In the genomic region with DNA sequence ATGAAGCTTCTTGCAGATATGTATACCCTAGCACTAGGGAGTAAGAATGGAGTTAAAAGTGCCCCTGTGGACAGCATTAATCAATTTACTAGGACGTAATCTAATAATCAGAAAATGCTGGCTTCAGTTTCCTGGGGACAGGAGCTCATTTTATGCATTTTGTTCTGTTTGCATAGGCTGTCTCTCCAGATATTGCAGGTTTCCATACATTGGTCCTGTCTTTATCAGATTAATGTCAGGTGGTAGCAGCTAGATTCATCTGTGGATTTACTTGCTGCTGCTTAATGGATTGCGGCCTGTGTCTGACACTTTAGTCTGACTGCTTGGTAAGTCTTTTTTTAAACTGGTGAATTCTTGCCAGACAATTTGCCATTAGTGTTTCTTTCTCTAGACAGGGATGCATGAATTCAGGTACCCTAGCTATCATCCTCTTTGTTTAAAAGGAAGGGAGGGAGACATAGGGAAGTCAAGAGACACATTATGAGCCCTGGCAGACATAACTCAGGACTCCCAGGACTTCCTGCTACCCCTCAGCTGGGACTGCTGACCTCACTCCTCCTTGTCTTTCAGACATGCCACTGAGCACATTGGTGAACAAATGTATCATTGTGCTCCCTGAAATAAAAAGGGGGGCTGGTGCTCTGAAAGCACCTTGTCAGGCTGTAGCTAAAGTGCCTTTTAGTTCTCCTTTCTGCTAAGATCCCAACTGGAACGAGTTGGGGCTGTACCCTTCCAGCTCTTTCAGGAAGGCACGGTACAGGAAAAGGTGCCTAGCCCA, we compare ENCODE assay signal across 25 cellular contexts. TPM values are rescaled to one million over a fixed set of nuclear protein-coding genes. Genes with fewer than 3 reads are reported as not detected.
DNase-seq lines count a peak whose midpoint lies in the region; ATAC-seq and TF ChIP-seq lines count a peak whose summit lies in the region.
"Had no signal": no experiment of that assay in that cellular context is flagged by ENCODE, and none has a peak within 500 bp of the region (broad histone marks: within the 10 kb centered on the region; RNA-seq: fewer than 3 reads in every experiment).

No MANE protein-coding gene starts in this region.

- no peaks in the 10 kb centered on the region for H3K9me3 ChIP-seq in BE2C
- no peaks in the 10 kb centered on the region for H3K9me3 ChIP-seq in Panc1 (ENCODE audit: control insufficient read depth, insufficient read depth, low read depth, low read length)
- no peaks in the 10 kb centered on the region for H3K9me3 ChIP-seq in neuronal stem cell (replicated peaks in 1 of 2; ENCODE audit: control insufficient read depth in 2 of 2, insufficient read depth in 1 of 2, low read depth in 1 of 2, low read length in 2 of 2)

- no peak overlapping the region for H3K23ac ChIP-seq in neuronal stem cell (ENCODE audit: low read depth, low read length, poor library complexity)

- no peaks in the 10 kb centered on the region for H3K79me1 ChIP-seq in neuronal stem cell (ENCODE audit: low read depth, low read length)

- H3K18ac ChIP-seq in neuronal stem cell (ENCODE audit: low read length) = peak overlapping the region; percentile 24

- no peak overlapping the region for H4K8ac ChIP-seq in neuronal stem cell (ENCODE audit: low read depth, low read length)

- H2BK5ac ChIP-seq in neuronal stem cell (ENCODE audit: low read length) = no peak overlapping the region

- in situ Hi-C loops in Panc1 (cut with HindIII; ENCODE audit: low pct_unique_long_range_greater_than_20kb, low sequenced_read_pairs) = no loop called here

- WGBS in neuronal stem cell (ENCODE audit: extremely low coverage in 2 of 2, insufficient read length in 2 of 2, insufficient replicate concordance in 1 of 2), 2 donors = no CpG with 5 or more reads among the region's 4 CpGs

- DNase-seq in BE2C = peak; percentile 44
- no peak for DNase-seq in Panc1 (ENCODE audit: low read depth, low spot score)
- no peak for DNase-seq in dorsolateral prefrontal cortex
- DNase-seq in neuronal stem cell (ENCODE audit: low spot score) = no peak
- DNase-seq in activated T-cell treated with anti-CD3 and anti-CD28 coated beads for 4 hours = no peak
- DNase-seq in COR-L47 (lab: John Stamatoyannopoulos, UW) = no peak
- DNase-seq in activated CD4-positive, alpha-beta T cell treated with anti-CD3 and anti-CD28 coated beads, Interleukin-2, amount 10 ng/mL, durations not matched to agents 7 days and 5 days = no peak
- no peak for DNase-seq in stimulated activated naive B cell treated with anti-CD40 and anti-IgM and Interleukin-4, amounts not matched to agents 10 μg/mL and 1 μg/mL and 100 μg/mL, for 72 hours
- DNase-seq: ACHN; CD8-positive, alpha-beta memory T cell; DMS53; EL; MV-4-11; NCI-H1105 treated with DMSO at 0.1 percent for 48 hours; NCI-H2029 treated with DMSO at 0.1 percent for 48 hours; NCI-H226; NCI-H510A treated with DMSO at 0.1 percent for 48 hours; NCI-H774; OCI-M1; Right ventricle myocardium superior had no signal

- no peak overlapping the region for H3K27ac Mint-ChIP-seq in activated CD4-positive, alpha-beta T cell treated with anti-CD3 and anti-CD28 coated beads, Interleukin-2, amount 10 ng/mL, durations not matched to agents 7 days and 5 days
- H3K27ac Mint-ChIP-seq in stimulated activated naive B cell treated with anti-CD40 and anti-IgM and Interleukin-4, amounts not matched to agents 10 μg/mL and 1 μg/mL and 100 μg/mL, for 72 hours = no peak overlapping the region
- H3K27ac Mint-ChIP-seq: CD8-positive, alpha-beta memory T cell; IgD-negative memory B cell had no signal

- no peak overlapping the region for H2BK15ac ChIP-seq in neuronal stem cell (ENCODE audit: low read length)

- no peak overlapping the region for H2AK5ac ChIP-seq in neuronal stem cell (ENCODE audit: low read depth, low read length)

- H3K36me3 Mint-ChIP-seq in activated CD4-positive, alpha-beta T cell treated with anti-CD3 and anti-CD28 coated beads, Interleukin-2, amount 10 ng/mL, durations not matched to agents 7 days and 5 days (ENCODE audit: low read depth) = no peaks in the 10 kb centered on the region
- H3K36me3 Mint-ChIP-seq in stimulated activated naive B cell treated with anti-CD40 and anti-IgM and Interleukin-4, amounts not matched to agents 10 μg/mL and 1 μg/mL and 100 μg/mL, for 72 hours = no peaks in the 10 kb centered on the region
- H3K36me3 Mint-ChIP-seq: CD8-positive, alpha-beta memory T cell; IgD-negative memory B cell had no signal

- H3K4me2 ChIP-seq in neuronal stem cell (ENCODE audit: insufficient read depth, low read length, poor library complexity, severe bottlenecking) = no peak overlapping the region

- H3K9me3 Mint-ChIP-seq in activated CD4-positive, alpha-beta T cell treated with anti-CD3 and anti-CD28 coated beads, Interleukin-2, amount 10 ng/mL, durations not matched to agents 7 days and 5 days = no peaks in the 10 kb centered on the region
- no peaks in the 10 kb centered on the region for H3K9me3 Mint-ChIP-seq in stimulated activated naive B cell treated with anti-CD40 and anti-IgM and Interleukin-4, amounts not matched to agents 10 μg/mL and 1 μg/mL and 100 μg/mL, for 72 hours
- H3K9me3 Mint-ChIP-seq: CD8-positive, alpha-beta memory T cell; IgD-negative memory B cell had no signal

- H3K4me3 Mint-ChIP-seq in activated CD4-positive, alpha-beta T cell treated with anti-CD3 and anti-CD28 coated beads, Interleukin-2, amount 10 ng/mL, durations not matched to agents 7 days and 5 days = no peak overlapping the region
- no peak overlapping the region for H3K4me3 Mint-ChIP-seq in stimulated activated naive B cell treated with anti-CD40 and anti-IgM and Interleukin-4, amounts not matched to agents 10 μg/mL and 1 μg/mL and 100 μg/mL, for 72 hours
- H3K4me3 Mint-ChIP-seq: CD8-positive, alpha-beta memory T cell; IgD-negative memory B cell had no signal

- TF ChIP-seq CTCF in BE2C (IDR thresholded peaks at IDR 0.05; ENCODE audit: low read depth, low read length) (no peak), Panc1 (IDR thresholded peaks at IDR 0.05) (no peak), dorsolateral prefrontal cortex (IDR thresholded peaks at IDR 0.05 in 54 of 56, conservative IDR thresholded peaks at IDR 0.05 in 2 of 56; ENCODE audit: low read depth in 1 of 56, partially characterized antibody in 56 of 56) (no peak)

- H3K4me3 ChIP-seq in BE2C (ENCODE audit: low read depth, low read length) = peak overlapping the region; percentile 29
- no peak overlapping the region for H3K4me3 ChIP-seq in Panc1 (ENCODE audit: low read depth in 2 of 2, low read length in 2 of 2)
- no peak overlapping the region for H3K4me3 ChIP-seq in dorsolateral prefrontal cortex
- H3K4me3 ChIP-seq in neuronal stem cell (ENCODE audit: low read length in 2 of 2) = peak overlapping the region in 1 of 2 donors; percentile 26
- H3K4me3 ChIP-seq: SK-N-MC had no signal

- H3K9ac ChIP-seq in neuronal stem cell (ENCODE audit: low read depth, low read length, poor library complexity) = no peak overlapping the region

- ATAC-seq in Panc1 = no peak
- ATAC-seq in stimulated activated naive B cell treated with anti-CD40 and anti-IgM and Interleukin-4, amounts not matched to agents 10 μg/mL and 1 μg/mL and 100 μg/mL, for 72 hours (replicated peaks) = no peak

- H3K4me1 ChIP-seq in BE2C (peaks cover 35% of the 10 kb centered on the region), Panc1 (ENCODE audit: control insufficient read depth, insufficient read depth, low read length) (peaks cover 62% of the 10 kb centered on the region), neuronal stem cell (ENCODE audit: control insufficient read depth in 2 of 2, insufficient read depth in 1 of 2, low read depth in 1 of 2, low read length in 2 of 2) (peaks cover 8 to 20% of the 10 kb centered on the region in 2 donors)

- H4K91ac ChIP-seq in neuronal stem cell (ENCODE audit: low read depth, low read length, poor library complexity) = no peak overlapping the region

- H3K14ac ChIP-seq in neuronal stem cell (ENCODE audit: low read length) = no peak overlapping the region

- no peak overlapping the region for H3K4ac ChIP-seq in neuronal stem cell (ENCODE audit: low read length)

- peak overlapping the region; percentile 18; the same call in 1 of the 2 replicates for H3K27ac ChIP-seq in Panc1 (ENCODE audit: low read length)
- peak overlapping the region in 34 of 59 donors; percentile 0 to 67 (median 37) for H3K27ac ChIP-seq in dorsolateral prefrontal cortex
- no peak overlapping the region for H3K27ac ChIP-seq in neuronal stem cell (replicated peaks; ENCODE audit: low read length)
- H3K27ac ChIP-seq: 22Rv1, C4-2B, SK-N-MC had no signal

- H2AFZ ChIP-seq in neuronal stem cell (ENCODE audit: low read length) = no peak overlapping the region

- no peak overlapping the region for H2BK12ac ChIP-seq in neuronal stem cell (ENCODE audit: low read length)

- H3K4me1 Mint-ChIP-seq in activated CD4-positive, alpha-beta T cell treated with anti-CD3 and anti-CD28 coated beads, Interleukin-2, amount 10 ng/mL, durations not matched to agents 7 days and 5 days = no peaks in the 10 kb centered on the region
- H3K4me1 Mint-ChIP-seq in stimulated activated naive B cell treated with anti-CD40 and anti-IgM and Interleukin-4, amounts not matched to agents 10 μg/mL and 1 μg/mL and 100 μg/mL, for 72 hours = no peaks in the 10 kb centered on the region

- intact Hi-C loops in Panc1 (cut with micrococcal nuclease; ENCODE audit: unreplicated experiment) (no loop called here), dorsolateral prefrontal cortex (cut with DNase I) (no loop called here)

- POLR2A ChIA-PET in Panc1 (lab: Charles Lee) = interaction anchor here (0.6 kb wide), 1 partner anchor 29 kb away, joined by 3 read pairs; no protein-coding TSS in a partner anchor
- POLR2A ChIA-PET in activated CD4-positive, alpha-beta T cell treated with anti-CD3 and anti-CD28 coated beads, Interleukin-2, amount 10 ng/mL, durations not matched to agents 7 days and 5 days (lab: Charles Lee) = no interaction called here

- H3K27me3 Mint-ChIP-seq in activated CD4-positive, alpha-beta T cell treated with anti-CD3 and anti-CD28 coated beads, Interleukin-2, amount 10 ng/mL, durations not matched to agents 7 days and 5 days = peaks cover 12% of the 10 kb centered on the region
- peaks cover 20% of the 10 kb centered on the region in 2 donors for H3K27me3 Mint-ChIP-seq in stimulated activated naive B cell treated with anti-CD40 and anti-IgM and Interleukin-4, amounts not matched to agents 10 μg/mL and 1 μg/mL and 100 μg/mL, for 72 hours

- no peaks in the 10 kb centered on the region for H3K36me3 ChIP-seq in BE2C
- no peaks in the 10 kb centered on the region for H3K36me3 ChIP-seq in Panc1 (ENCODE audit: control insufficient read depth, insufficient read depth, low read length)
- no peaks in the 10 kb centered on the region for H3K36me3 ChIP-seq in neuronal stem cell (replicated peaks in 1 of 2; ENCODE audit: control insufficient read depth in 2 of 2, insufficient read depth in 2 of 2, low read length in 2 of 2)

- CTCF ChIA-PET in Panc1 (lab: Charles Lee) = no interaction called here
- CTCF ChIA-PET in activated CD4-positive, alpha-beta T cell treated with anti-CD3 and anti-CD28 coated beads, Interleukin-2, amount 10 ng/mL, durations not matched to agents 7 days and 5 days (lab: Charles Lee) = no interaction called here

- no TSS peak for BruUV-seq in Panc1 (replicated peaks; lab: Mats Ljungman, UMichigan)

- H3K27me3 ChIP-seq in BE2C (no peaks in the 10 kb centered on the region), Panc1 (ENCODE audit: control insufficient read depth, insufficient read depth, low read length) (no peaks in the 10 kb centered on the region), dorsolateral prefrontal cortex (no peaks in the 10 kb centered on the region), neuronal stem cell (ENCODE audit: control insufficient read depth in 3 of 3, insufficient read depth in 3 of 3, low read depth in 1 of 3, low read length in 3 of 3) (no peaks in the 10 kb centered on the region)

- H2BK120ac ChIP-seq in neuronal stem cell (ENCODE audit: low read depth, low read length) = no peak overlapping the region

RNA-seq across cellular contexts. Expression of a gene that starts 47.7 kb away (rescaled TPM):
- polyA plus RNA-seq in BE2C (2012; ENCODE audit: insufficient read depth, insufficient read length, low read depth) = 3.2 TPM
- total RNA-seq in Panc1 (2021; ENCODE audit: unreplicated experiment) (27.9 TPM), dorsolateral prefrontal cortex (10 to 100 TPM; 23.1 to 93.8 (median 58.4) TPM)
- polyA plus RNA-seq in Panc1 (2012; ENCODE audit: insufficient read length) = 20.0 TPM
- 2.5 TPM for polyA plus RNA-seq in neuronal stem cell (2013, experiment 1 of 2)
- polyA plus RNA-seq in neuronal stem cell (2013, experiment 2 of 2) = 2.2 TPM
- under 1 TPM in 1 of 2 experiments, not detected in 1; 0.06 TPM for total RNA-seq in activated CD4-positive, alpha-beta T cell treated with anti-CD3 and anti-CD28 coated beads, Interleukin-2, amount 10 ng/mL, durations not matched to agents 7 days and 5 days
- total RNA-seq: RPMI7951 had no signal
- polyA plus RNA-seq: CD8-positive, alpha-beta memory T cell; IgD-negative memory B cell had no signal

Comparison
In these comparisons a context has a peak if more than half of its experiments do, and no peak if none do; other contexts are left out.
1. RNA of a gene that starts 47.7 kb away (total RNA-seq): 23.1 to 93.8 TPM in dorsolateral prefrontal cortex and 27.9 TPM in Panc1 (single experiment); 0.06 TPM in activated CD4-positive, alpha-beta T cell treated with anti-CD3 and anti-CD28 coated beads, Interleukin-2, amount 10 ng/mL, durations not matched to agents 7 days and 5 days; every median in the first group is over 10 times any median in the second.